Comparison of ENCODE assay signal across 14 cellular contexts in genomic region chr5:23269981-23270380, GRCh38.
"Had no signal": no experiment of that assay in that cellular context is flagged by ENCODE, and none has a peak within 500 bp of the region (broad histone marks: within the 10 kb centered on the region; RNA-seq: fewer than 3 reads in every experiment).

No MANE protein-coding gene starts in this region.

- H3K4me3 ChIP-seq: body of pancreas, heart right ventricle had no signal

- H3K9me3 ChIP-seq: body of pancreas had no signal

- ATAC-seq: activated naive CD4-positive, alpha-beta T cell treated with anti-CD3 and anti-CD28 coated beads, Interleukin-2, amount 50 U/mL, for 72 hours; body of pancreas; esophagus mucosa; heart right ventricle; left ventricle myocardium superior; stimulated activated naive CD8-positive, alpha-beta T cell treated with anti-CD3 and anti-CD28 coated beads, Interleukin-15, amount 100 ng/mL, for 72 hours had no signal

- H3K27me3 ChIP-seq: body of pancreas, heart right ventricle had no signal

- DNase-seq: activated effector memory CD4-positive, alpha-beta T cell treated with Interleukin-2 at 50 U/mL for 16 hours; activated T-cell treated with anti-CD3 and anti-CD28 coated beads, Interleukin-2, amount 50 U/mL, for 1 hour; amniotic stem cell; body of pancreas; cerebellar nuclear complex; foreskin melanocyte; heart right ventricle; left ventricle myocardium superior; nephron progenitor cell; stimulated activated CD4-positive, alpha-beta T cell treated with anti-CD3 and anti-CD28 coated beads, Interleukin-15, amount 100 ng/mL, for 24 hours; stimulated activated CD4-positive, alpha-beta T cell treated with anti-CD3 and anti-CD28 coated beads, Interleukin-4, amount 100 ng/mL, for 24 hours; stimulated activated naive CD8-positive, alpha-beta T cell treated with anti-CD3 and anti-CD28 coated beads, Interleukin-15, amount 100 ng/mL, for 72 hours had no signal

- H3K36me3 ChIP-seq: heart right ventricle had no signal

- H3K4me1 ChIP-seq: body of pancreas, heart right ventricle had no signal

- H3K27ac ChIP-seq: body of pancreas, heart right ventricle had no signal
